Comparison of ENCODE assay signal across 1 cellular context in the genomic region with DNA sequence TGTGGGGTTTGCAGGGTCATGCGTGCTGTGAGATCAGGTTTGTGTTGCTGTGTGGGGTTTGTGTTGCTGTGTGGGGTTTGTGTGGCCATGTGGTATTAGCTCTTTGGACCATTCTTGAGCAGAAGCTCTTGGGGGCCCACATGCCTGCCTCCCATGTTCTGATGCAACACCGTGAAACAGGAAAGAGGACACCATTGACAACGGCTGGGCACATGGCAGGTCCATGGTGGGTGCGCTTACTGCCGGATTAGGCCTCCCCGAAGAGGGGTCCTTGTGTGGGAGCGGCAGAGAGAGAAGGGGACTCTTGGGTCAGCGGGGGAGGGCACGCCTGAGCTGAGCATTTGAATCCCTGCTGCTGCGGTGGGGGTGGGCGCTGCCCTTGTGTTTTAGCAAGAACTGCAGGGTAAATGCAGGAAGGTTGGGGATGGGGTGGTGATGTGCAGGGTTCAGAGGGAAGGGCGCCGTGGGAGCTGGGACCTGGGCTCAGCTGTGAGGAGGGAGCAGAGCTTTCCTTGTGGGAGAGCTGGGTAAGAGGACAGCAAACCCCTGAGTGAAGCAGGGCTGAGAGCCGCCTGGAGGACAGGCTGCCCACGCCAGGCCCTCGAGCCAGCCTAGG.
TF ChIP-seq lines count a peak whose summit lies in the region.

No MANE protein-coding gene starts in this region.

TF ChIP-seq in K562, 482 proteins besides CTCF, POLR2A, EP300 and RAD21 (continued from another document):
- TF ChIP-seq, protein P1, sequence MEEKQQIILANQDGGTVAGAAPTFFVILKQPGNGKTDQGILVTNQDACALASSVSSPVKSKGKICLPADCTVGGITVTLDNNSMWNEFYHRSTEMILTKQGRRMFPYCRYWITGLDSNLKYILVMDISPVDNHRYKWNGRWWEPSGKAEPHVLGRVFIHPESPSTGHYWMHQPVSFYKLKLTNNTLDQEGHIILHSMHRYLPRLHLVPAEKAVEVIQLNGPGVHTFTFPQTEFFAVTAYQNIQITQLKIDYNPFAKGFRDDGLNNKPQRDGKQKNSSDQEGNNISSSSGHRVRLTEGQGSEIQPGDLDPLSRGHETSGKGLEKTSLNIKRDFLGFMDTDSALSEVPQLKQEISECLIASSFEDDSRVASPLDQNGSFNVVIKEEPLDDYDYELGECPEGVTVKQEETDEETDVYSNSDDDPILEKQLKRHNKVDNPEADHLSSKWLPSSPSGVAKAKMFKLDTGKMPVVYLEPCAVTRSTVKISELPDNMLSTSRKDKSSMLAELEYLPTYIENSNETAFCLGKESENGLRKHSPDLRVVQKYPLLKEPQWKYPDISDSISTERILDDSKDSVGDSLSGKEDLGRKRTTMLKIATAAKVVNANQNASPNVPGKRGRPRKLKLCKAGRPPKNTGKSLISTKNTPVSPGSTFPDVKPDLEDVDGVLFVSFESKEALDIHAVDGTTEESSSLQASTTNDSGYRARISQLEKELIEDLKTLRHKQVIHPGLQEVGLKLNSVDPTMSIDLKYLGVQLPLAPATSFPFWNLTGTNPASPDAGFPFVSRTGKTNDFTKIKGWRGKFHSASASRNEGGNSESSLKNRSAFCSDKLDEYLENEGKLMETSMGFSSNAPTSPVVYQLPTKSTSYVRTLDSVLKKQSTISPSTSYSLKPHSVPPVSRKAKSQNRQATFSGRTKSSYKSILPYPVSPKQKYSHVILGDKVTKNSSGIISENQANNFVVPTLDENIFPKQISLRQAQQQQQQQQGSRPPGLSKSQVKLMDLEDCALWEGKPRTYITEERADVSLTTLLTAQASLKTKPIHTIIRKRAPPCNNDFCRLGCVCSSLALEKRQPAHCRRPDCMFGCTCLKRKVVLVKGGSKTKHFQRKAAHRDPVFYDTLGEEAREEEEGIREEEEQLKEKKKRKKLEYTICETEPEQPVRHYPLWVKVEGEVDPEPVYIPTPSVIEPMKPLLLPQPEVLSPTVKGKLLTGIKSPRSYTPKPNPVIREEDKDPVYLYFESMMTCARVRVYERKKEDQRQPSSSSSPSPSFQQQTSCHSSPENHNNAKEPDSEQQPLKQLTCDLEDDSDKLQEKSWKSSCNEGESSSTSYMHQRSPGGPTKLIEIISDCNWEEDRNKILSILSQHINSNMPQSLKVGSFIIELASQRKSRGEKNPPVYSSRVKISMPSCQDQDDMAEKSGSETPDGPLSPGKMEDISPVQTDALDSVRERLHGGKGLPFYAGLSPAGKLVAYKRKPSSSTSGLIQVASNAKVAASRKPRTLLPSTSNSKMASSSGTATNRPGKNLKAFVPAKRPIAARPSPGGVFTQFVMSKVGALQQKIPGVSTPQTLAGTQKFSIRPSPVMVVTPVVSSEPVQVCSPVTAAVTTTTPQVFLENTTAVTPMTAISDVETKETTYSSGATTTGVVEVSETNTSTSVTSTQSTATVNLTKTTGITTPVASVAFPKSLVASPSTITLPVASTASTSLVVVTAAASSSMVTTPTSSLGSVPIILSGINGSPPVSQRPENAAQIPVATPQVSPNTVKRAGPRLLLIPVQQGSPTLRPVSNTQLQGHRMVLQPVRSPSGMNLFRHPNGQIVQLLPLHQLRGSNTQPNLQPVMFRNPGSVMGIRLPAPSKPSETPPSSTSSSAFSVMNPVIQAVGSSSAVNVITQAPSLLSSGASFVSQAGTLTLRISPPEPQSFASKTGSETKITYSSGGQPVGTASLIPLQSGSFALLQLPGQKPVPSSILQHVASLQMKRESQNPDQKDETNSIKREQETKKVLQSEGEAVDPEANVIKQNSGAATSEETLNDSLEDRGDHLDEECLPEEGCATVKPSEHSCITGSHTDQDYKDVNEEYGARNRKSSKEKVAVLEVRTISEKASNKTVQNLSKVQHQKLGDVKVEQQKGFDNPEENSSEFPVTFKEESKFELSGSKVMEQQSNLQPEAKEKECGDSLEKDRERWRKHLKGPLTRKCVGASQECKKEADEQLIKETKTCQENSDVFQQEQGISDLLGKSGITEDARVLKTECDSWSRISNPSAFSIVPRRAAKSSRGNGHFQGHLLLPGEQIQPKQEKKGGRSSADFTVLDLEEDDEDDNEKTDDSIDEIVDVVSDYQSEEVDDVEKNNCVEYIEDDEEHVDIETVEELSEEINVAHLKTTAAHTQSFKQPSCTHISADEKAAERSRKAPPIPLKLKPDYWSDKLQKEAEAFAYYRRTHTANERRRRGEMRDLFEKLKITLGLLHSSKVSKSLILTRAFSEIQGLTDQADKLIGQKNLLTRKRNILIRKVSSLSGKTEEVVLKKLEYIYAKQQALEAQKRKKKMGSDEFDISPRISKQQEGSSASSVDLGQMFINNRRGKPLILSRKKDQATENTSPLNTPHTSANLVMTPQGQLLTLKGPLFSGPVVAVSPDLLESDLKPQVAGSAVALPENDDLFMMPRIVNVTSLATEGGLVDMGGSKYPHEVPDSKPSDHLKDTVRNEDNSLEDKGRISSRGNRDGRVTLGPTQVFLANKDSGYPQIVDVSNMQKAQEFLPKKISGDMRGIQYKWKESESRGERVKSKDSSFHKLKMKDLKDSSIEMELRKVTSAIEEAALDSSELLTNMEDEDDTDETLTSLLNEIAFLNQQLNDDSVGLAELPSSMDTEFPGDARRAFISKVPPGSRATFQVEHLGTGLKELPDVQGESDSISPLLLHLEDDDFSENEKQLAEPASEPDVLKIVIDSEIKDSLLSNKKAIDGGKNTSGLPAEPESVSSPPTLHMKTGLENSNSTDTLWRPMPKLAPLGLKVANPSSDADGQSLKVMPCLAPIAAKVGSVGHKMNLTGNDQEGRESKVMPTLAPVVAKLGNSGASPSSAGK (IDR thresholded peaks at IDR 0.05): peak; percentile 86
- TF ChIP-seq ZC3H11A (IDR thresholded peaks at IDR 0.05; ENCODE audit: low read depth, low read length): no peak
- TF ChIP-seq TRIM24 (IDR thresholded peaks at IDR 0.05): peak; percentile 75 to 80; a peak in 3 of 4 replicates
- TF ChIP-seq ZNF644 (tag; IDR thresholded peaks at IDR 0.05; ENCODE audit: low read depth): 0 out of 2 replicates have a peak, but pooled peaks have one; percentile 38
- no peak for TF ChIP-seq NEUROD1 (IDR thresholded peaks at IDR 0.05; ENCODE audit: borderline replicate concordance, low read depth, low read length, partially characterized antibody)
- peak; percentile 93 for TF ChIP-seq ZNF175 (CRISPR knock-in tag; IDR thresholded peaks at IDR 0.05; ENCODE audit: low read depth)
